In genomic region chr10:35506741-35507140, GRCh38 we compare ENCODE assay signal across 18 cellular contexts.
"Had no signal": no experiment of that assay in that cellular context is flagged by ENCODE, and none has a peak within 500 bp of the region (broad histone marks: within the 10 kb centered on the region; RNA-seq: fewer than 3 reads in every experiment).

No MANE protein-coding gene starts in this region.

- DNase-seq: activated CD4-positive, alpha-beta memory T cell treated with anti-CD3 and anti-CD28 coated beads, Interleukin-2, amount 10 ng/mL, durations not matched to agents 7 days and 5 days; activated CD4-positive, alpha-beta T cell treated with anti-CD3 and anti-CD28 coated beads for 36 hours; activated CD8-positive, alpha-beta memory T cell treated with anti-CD3 and anti-CD28 coated beads, Interleukin-2, amount 10 ng/mL, durations not matched to agents 7 days and 5 days; activated naive CD4-positive, alpha-beta T cell treated with Interleukin-2 at 50 U/mL for 16 hours; central memory CD4-positive, alpha-beta T cell; endodermal cell; foreskin keratinocyte; glutamatergic neuron; hypothalamus; islet precursor cell; left colon; lower lobe of right lung; stimulated activated CD4-positive, alpha-beta T cell treated with anti-CD3 and anti-CD28 coated beads, Interleukin-2, amount 100 ng/mL, for 24 hours; stimulated activated naive CD8-positive, alpha-beta T cell treated with anti-CD3 and anti-CD28 coated beads, Interleukin-15, Interleukin-2, amounts not matched to agents 100 U/mL and 50 U/mL, for 24 hours; substantia nigra; transverse colon had no signal

- ATAC-seq: activated CD4-positive, alpha-beta T cell treated with anti-CD3 and anti-CD28 coated beads for 36 hours; activated CD8-positive, alpha-beta memory T cell treated with anti-CD3 and anti-CD28 coated beads, Interleukin-2, amount 10 ng/mL, durations not matched to agents 7 days and 5 days; foreskin keratinocyte; left colon; lower lobe of right lung; stimulated activated naive CD8-positive, alpha-beta T cell treated with anti-CD3 and anti-CD28 coated beads, Interleukin-15, Interleukin-2, amounts not matched to agents 100 U/mL and 50 U/mL, for 24 hours had no signal

- H3K4me3 Mint-ChIP-seq: activated CD4-positive, alpha-beta memory T cell treated with anti-CD3 and anti-CD28 coated beads, Interleukin-2, amount 10 ng/mL, durations not matched to agents 7 days and 5 days; activated CD4-positive, alpha-beta T cell treated with anti-CD3 and anti-CD28 coated beads for 36 hours; activated CD8-positive, alpha-beta memory T cell treated with anti-CD3 and anti-CD28 coated beads, Interleukin-2, amount 10 ng/mL, durations not matched to agents 7 days and 5 days; brain; endodermal cell had no signal

- H3K27me3 Mint-ChIP-seq: activated CD4-positive, alpha-beta memory T cell treated with anti-CD3 and anti-CD28 coated beads, Interleukin-2, amount 10 ng/mL, durations not matched to agents 7 days and 5 days; activated CD4-positive, alpha-beta T cell treated with anti-CD3 and anti-CD28 coated beads for 36 hours; activated CD8-positive, alpha-beta memory T cell treated with anti-CD3 and anti-CD28 coated beads, Interleukin-2, amount 10 ng/mL, durations not matched to agents 7 days and 5 days; brain had no signal

- H3K9me3 Mint-ChIP-seq: activated CD4-positive, alpha-beta memory T cell treated with anti-CD3 and anti-CD28 coated beads, Interleukin-2, amount 10 ng/mL, durations not matched to agents 7 days and 5 days; brain; endodermal cell had no signal

- H3K27ac Mint-ChIP-seq: activated CD4-positive, alpha-beta memory T cell treated with anti-CD3 and anti-CD28 coated beads, Interleukin-2, amount 10 ng/mL, durations not matched to agents 7 days and 5 days; activated CD4-positive, alpha-beta T cell treated with anti-CD3 and anti-CD28 coated beads for 36 hours; activated CD8-positive, alpha-beta memory T cell treated with anti-CD3 and anti-CD28 coated beads, Interleukin-2, amount 10 ng/mL, durations not matched to agents 7 days and 5 days; brain; endodermal cell had no signal

- H3K9me3 ChIP-seq: lower lobe of right lung, transverse colon had no signal

- H3K27me3 ChIP-seq: foreskin keratinocyte, transverse colon had no signal

- H3K36me3 ChIP-seq: transverse colon had no signal

- H3K4me1 ChIP-seq: foreskin keratinocyte had no signal

- H3K4me3 ChIP-seq: lower lobe of right lung, transverse colon had no signal

- H3K4me1 Mint-ChIP-seq: activated CD4-positive, alpha-beta memory T cell treated with anti-CD3 and anti-CD28 coated beads, Interleukin-2, amount 10 ng/mL, durations not matched to agents 7 days and 5 days had no signal

- H3K27ac ChIP-seq: epithelial cell of prostate, foreskin keratinocyte, lower lobe of right lung, transverse colon had no signal
